Comparison of ENCODE assay signal across 6 cellular contexts in the genomic region with DNA sequence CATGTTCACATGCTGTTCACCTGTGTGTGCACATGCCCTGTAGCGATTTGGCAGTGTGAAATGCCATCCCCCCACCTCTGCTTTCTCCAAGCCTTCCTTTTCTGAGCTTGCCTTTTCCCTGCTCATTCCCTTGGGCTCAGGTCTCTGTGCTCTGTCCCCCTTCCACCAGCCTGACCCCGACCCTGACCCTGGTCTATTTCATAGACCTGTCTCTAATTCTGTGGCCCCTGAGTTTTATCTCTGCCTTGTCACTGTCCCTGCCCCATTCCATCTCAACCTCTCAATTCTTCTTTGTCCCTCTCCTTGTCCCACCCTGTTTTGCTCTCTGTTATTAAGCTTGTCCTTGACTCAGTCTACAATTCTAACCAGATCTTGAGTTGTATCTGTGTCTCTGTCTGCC. TPM values are rescaled to one million over a fixed set of nuclear protein-coding genes. Genes with fewer than 3 reads are reported as not detected.
DNase-seq lines count a peak whose midpoint lies in the region; ATAC-seq and TF ChIP-seq lines count a peak whose summit lies in the region.

No MANE protein-coding gene starts in this region.

- H2BK5ac ChIP-seq in IMR-90 (ENCODE audit: low read depth, low read length, poor library complexity, severe bottlenecking): peak overlapping the region; percentile 87

- H3K4me2 ChIP-seq in IMR-90 (ENCODE audit: low read depth, low read length) (peak overlapping the region; percentile 82), osteoblast (ENCODE audit: insufficient read depth, low read length) (peak overlapping the region; percentile 69)

- no peaks in the 10 kb centered on the region for H3K79me2 ChIP-seq in osteoblast (ENCODE audit: insufficient read depth, low read length)

- no peak for ATAC-seq in IMR-90 (ENCODE audit: low read depth)

- H3K27ac ChIP-seq in IMR-90 (ENCODE audit: insufficient read depth, low read length): peak overlapping the region; percentile 56
- H3K27ac ChIP-seq in cingulate gyrus (ENCODE audit: low read depth, low read length): peak overlapping the region; percentile 5
- H3K27ac ChIP-seq in osteoblast (ENCODE audit: low read depth, low read length): peak overlapping the region; percentile 60
- peak overlapping the region in 1 of 2 donors; percentile 72 for H3K27ac ChIP-seq in testis

- peaks cover 12 to 25% of the 10 kb centered on the region in 2 experiments for H3K79me1 ChIP-seq in IMR-90 (ENCODE audit: low read depth in 1 of 2, low read length in 2 of 2)

- peaks cover 21% of the 10 kb centered on the region for H3K9me1 ChIP-seq in IMR-90 (ENCODE audit: insufficient read depth, low read length)

- intact Hi-C loops in IMR-90 (cut with micrococcal nuclease) (no loop called here), testis (cut with DNase I; ENCODE audit: low total_unique reads) (no loop called here)

- peak overlapping the region; percentile 80 for H4K91ac ChIP-seq in IMR-90 (ENCODE audit: insufficient read depth, low read depth, low read length)

- in situ Hi-C loops in IMR-90 (cut with MboI; ENCODE audit: low sequenced_read_pairs): loop anchor here (25.0 kb wide), 1 partner anchor 431 kb away; a partner anchor contains a TSS

- TF ChIP-seq CTCF in IMR-90 (conservative IDR thresholded peaks at IDR 0.05; ENCODE audit: low read depth, low read length): no peak
- no peak for TF ChIP-seq CTCF in osteoblast (IDR thresholded peaks at IDR 0.05; ENCODE audit: extremely low read depth, low read depth, low read length)
- TF ChIP-seq CTCF in testis (IDR thresholded peaks at IDR 0.05): no peak

- H3K4me3 ChIP-seq in IMR-90 (ENCODE audit: insufficient read depth, low read depth, low read length) (peak overlapping the region; percentile 39), osteoblast (ENCODE audit: insufficient read depth, low read length) (peak overlapping the region; percentile 55), testis (peak overlapping the region in 1 of 2 donors; percentile 59)

- H3K23ac ChIP-seq in IMR-90 (ENCODE audit: low read depth, low read length): peak overlapping the region; percentile 99

- H4K5ac ChIP-seq in IMR-90 (ENCODE audit: low read depth, low read length): peak overlapping the region; percentile 91

- peak overlapping the region; percentile 85 for H2AFZ ChIP-seq in IMR-90 (replicated peaks; ENCODE audit: low read length, poor library complexity)
- H2AFZ ChIP-seq in osteoblast (ENCODE audit: low read length): peak overlapping the region; percentile 53

- WGBS in IMR-90 (ENCODE audit: extremely low coverage in 2 of 2, insufficient read length in 1 of 2), 2 experiments: 21% methylated on average over 2 of the region's 2 CpGs; no CpG with 5 or more reads in 1 of the 2 experiments
- 31 to 58% methylated on average over 2 of the region's 2 CpGs for WGBS in testis, 2 donors

- H3K9me3 ChIP-seq in IMR-90 (ENCODE audit: control insufficient read depth, insufficient read depth, low read length) (no peaks in the 10 kb centered on the region), osteoblast (ENCODE audit: low read depth, low read length) (no peaks in the 10 kb centered on the region), testis (no peaks in the 10 kb centered on the region)

- dilution Hi-C loops in IMR-90 (cut with HindIII; ENCODE audit: low sequenced_read_pairs, unreplicated experiment): no loop called here

- BruUV-seq in IMR-90 (replicated peaks; lab: Mats Ljungman, UMichigan): no TSS peak

- DNase-seq in IMR-90 (no peak), osteoblast (ENCODE audit: insufficient read length, low spot score, missing footprints) (no peak), testis (no peak), T-helper 9 cell (no peak)
- DNase-seq in NK-92 treated with Interleukin-12 subunit alpha and Interleukin-12 subunit beta, amount 100 ng/mL, for 24 hours (lab: John Stamatoyannopoulos, UW): no peak

- TF ChIP-seq POLR2A in IMR-90 (IDR thresholded peaks at IDR 0.05; ENCODE audit: low read depth, low read length): no peak
- no peak for TF ChIP-seq POLR2A in testis (IDR thresholded peaks at IDR 0.05)

- H4K8ac ChIP-seq in IMR-90 (ENCODE audit: low read depth in 2 of 2, low read length in 2 of 2): peak overlapping the region; percentile 96 to 97

- H3K4me1 ChIP-seq in IMR-90 (ENCODE audit: control insufficient read depth, insufficient read depth, low read length) (peaks cover 18% of the 10 kb centered on the region), osteoblast (ENCODE audit: insufficient read depth, low read length) (peaks cover 15% of the 10 kb centered on the region), testis (peaks cover 5% of the 10 kb centered on the region)

- H2AK5ac ChIP-seq in IMR-90 (ENCODE audit: low read depth, low read length): peak overlapping the region; percentile 95

- POLR2A ChIA-PET in IMR-90 (lab: Charles Lee; ENCODE audit: unreplicated experiment): no interaction called here

- peak overlapping the region; percentile 81; the same call in 2 of the 3 replicates for H2BK15ac ChIP-seq in IMR-90 (ENCODE audit: low read depth, low read length)

- peak overlapping the region; percentile 86 for H3K56ac ChIP-seq in IMR-90 (ENCODE audit: extremely low read depth, insufficient read depth, low read length)

- TF ChIP-seq RAD21 in IMR-90 (IDR thresholded peaks at IDR 0.05; ENCODE audit: low read length): no peak

- H3K36me3 ChIP-seq in IMR-90 (ENCODE audit: control insufficient read depth, insufficient read depth, low read length): peaks cover 5% of the 10 kb centered on the region
- H3K36me3 ChIP-seq in osteoblast (ENCODE audit: insufficient read depth, low read length): no peaks in the 10 kb centered on the region
- H3K36me3 ChIP-seq in testis (ENCODE audit: low read depth, missing control alignments): no peaks in the 10 kb centered on the region

- peak overlapping the region; percentile 73 for H3K9ac ChIP-seq in IMR-90 (ENCODE audit: low read depth, low read length)

- peak overlapping the region; percentile 94 for H2BK120ac ChIP-seq in IMR-90 (ENCODE audit: low read depth, low read length)

- H2BK20ac ChIP-seq in IMR-90 (ENCODE audit: low read depth, low read length): peak overlapping the region; percentile 75

- H3K4ac ChIP-seq in IMR-90 (ENCODE audit: low read depth, low read length): peak overlapping the region; percentile 97

- peak overlapping the region; percentile 99 for H2AK9ac ChIP-seq in IMR-90 (replicated peaks; ENCODE audit: low read depth, low read length, poor library complexity)

- no peaks in the 10 kb centered on the region for H3K27me3 ChIP-seq in IMR-90 (ENCODE audit: control insufficient read depth, insufficient read depth, low read length)
- H3K27me3 ChIP-seq in osteoblast (ENCODE audit: insufficient read depth, low read length): no peaks in the 10 kb centered on the region
- no peaks in the 10 kb centered on the region for H3K27me3 ChIP-seq in testis

- peak overlapping the region; percentile 59 for H3K18ac ChIP-seq in IMR-90 (ENCODE audit: low read depth, low read length)

- CTCF ChIA-PET in IMR-90 (lab: Yijun Ruan, JAX): interaction anchor here (0.6 to 1.3 kb wide), 4 partner anchors 11 to 741 kb away, joined by 3 to 4 read pairs (median 3); no protein-coding TSS in a partner anchor

- H4K20me1 ChIP-seq in IMR-90 (ENCODE audit: insufficient read depth, low read length): no peaks in the 10 kb centered on the region
- no peaks in the 10 kb centered on the region for H4K20me1 ChIP-seq in osteoblast (ENCODE audit: insufficient read depth, low read length)

- peak overlapping the region; percentile 100 for H3K14ac ChIP-seq in IMR-90 (replicated peaks; ENCODE audit: low read depth, low read length)

TF ChIP-seq in IMR-90, 13 proteins besides CTCF, POLR2A, EP300 and RAD21 (continues in another document):
- no peak for TF ChIP-seq MAFK (IDR thresholded peaks at IDR 0.05; ENCODE audit: low read depth, low read length)
- no peak for TF ChIP-seq MAZ (IDR thresholded peaks at IDR 0.05; ENCODE audit: borderline replicate concordance, low read depth, low read length)
- no peak for TF ChIP-seq RCOR1 (IDR thresholded peaks at IDR 0.05; ENCODE audit: insufficient replicate concordance, low read length)
- TF ChIP-seq FOS (IDR thresholded peaks at IDR 0.05; ENCODE audit: low read depth, low read length): no peak
- TF ChIP-seq SMC3 (IDR thresholded peaks at IDR 0.05; ENCODE audit: low read depth, low read length): no peak

RNA-seq across cellular contexts. Expression of a gene that starts 0.7 kb away (rescaled TPM):
- total RNA-seq in IMR-90 (2012; rRNA removed) (1.4 and 2.2 TPM in 2 replicates), osteoblast (2.1 and 2.2 TPM in 2 replicates), testis (1 to 10 TPM; 4.0 to 4.1 TPM)
- polyA plus RNA-seq in IMR-90 (2012; rRNA removed) (6.6 and 6.9 TPM in 2 replicates), testis (ENCODE audit: insufficient read depth, low read depth, low replicate concordance) (4.8 TPM)
- polyA plus RNA-seq in IMR-90 (2012; cell fraction: cytosol; rRNA removed): 3.8 and 4.4 TPM in 2 replicates
- 24.9 and 36.4 TPM in 2 replicates for polyA plus RNA-seq in IMR-90 (2012; cell fraction: nucleus; rRNA removed; ENCODE audit: low replicate concordance)

RNA-seq across cellular contexts. Expression of a gene that starts 30.1 kb away (rescaled TPM):
- total RNA-seq in IMR-90 (2012; rRNA removed): 32.8 and 33.2 TPM in 2 replicates
- polyA plus RNA-seq in IMR-90 (2012; rRNA removed): 58.7 and 62.1 TPM in 2 replicates
- polyA plus RNA-seq in IMR-90 (2012; cell fraction: cytosol; rRNA removed): 28.5 and 58.9 TPM in 2 replicates
- polyA plus RNA-seq in IMR-90 (2012; cell fraction: nucleus; rRNA removed; ENCODE audit: low replicate concordance): 598 and 798 TPM in 2 replicates
- 21.8 and 22.4 TPM in 2 replicates for total RNA-seq in osteoblast
- total RNA-seq in testis: 10 to 100 TPM; 19.3 to 21.3 TPM
- 12.9 TPM for polyA plus RNA-seq in testis (ENCODE audit: insufficient read depth, low read depth, low replicate concordance)

RNA-seq across cellular contexts. Expression of a gene that starts 44.5 kb away (rescaled TPM):
- 2.2 TPM in 2 replicates for total RNA-seq in IMR-90 (2012; rRNA removed)
- polyA plus RNA-seq in IMR-90 (2012; rRNA removed): 7.6 and 9.1 TPM in 2 replicates
- polyA plus RNA-seq in IMR-90 (2012; cell fraction: cytosol; rRNA removed): 6.7 and 7.8 TPM in 2 replicates
- 18.2 and 44.0 TPM in 2 replicates for polyA plus RNA-seq in IMR-90 (2012; cell fraction: nucleus; rRNA removed; ENCODE audit: low replicate concordance)
- 4.4 and 5.1 TPM in 2 replicates for total RNA-seq in osteoblast
- total RNA-seq in testis: 10 to 100 TPM; 11.3 to 17.0 TPM
- 8.6 TPM for polyA plus RNA-seq in testis (ENCODE audit: insufficient read depth, low read depth, low replicate concordance)

RNA-seq across cellular contexts. Expression of a gene that starts 44.6 kb away (rescaled TPM):
- total RNA-seq in IMR-90 (2012; rRNA removed) (71.7 and 84.2 TPM in 2 replicates), osteoblast (47.8 and 50.4 TPM in 2 replicates), testis (10 to 100 TPM; 63.9 to 76.5 TPM)
- polyA plus RNA-seq in IMR-90 (2012; rRNA removed) (78.6 and 89.7 TPM in 2 replicates), testis (ENCODE audit: insufficient read depth, low read depth, low replicate concordance) (57.3 TPM)
- 46.2 and 62.2 TPM in 2 replicates for polyA plus RNA-seq in IMR-90 (2012; cell fraction: cytosol; rRNA removed)
- polyA plus RNA-seq in IMR-90 (2012; cell fraction: nucleus; rRNA removed; ENCODE audit: low replicate concordance): 123 and 229 TPM in 2 replicates
